In genomic region chr6:5471044-5471443, GRCh38 we compare ENCODE assay signal across 8 cellular contexts.
DNase-seq lines count a peak whose midpoint lies in the region; ATAC-seq and TF ChIP-seq lines count a peak whose summit lies in the region.

No MANE protein-coding gene starts in this region.

- H3K4me3 ChIP-seq in CD4-positive, CD25-positive, alpha-beta regulatory T cell (ENCODE audit: low read depth, low read length), result no peak overlapping the region
- H3K4me3 ChIP-seq in Loucy (ENCODE audit: low read length, poor library complexity, severe bottlenecking) (no peak overlapping the region), SJCRH30 (peak overlapping the region; percentile 42), vagina (no peak overlapping the region)

- intact Hi-C loops in activated naive CD4-positive, alpha-beta T cell treated with anti-CD3 and anti-CD28 coated beads for 36 hours (cut with micrococcal nuclease), result loop anchor here (1.0 to 10.0 kb wide), 6 partner anchors 61 to 1076 kb away; no protein-coding TSS in a partner anchor
- intact Hi-C loops in vagina (cut with DNase I), result no loop called here

- H3K36me3 Mint-ChIP-seq in CD4-positive, CD25-positive, alpha-beta regulatory T cell, result peaks cover 8% of the 10 kb centered on the region
- H3K36me3 Mint-ChIP-seq in activated naive CD4-positive, alpha-beta T cell treated with anti-CD3 and anti-CD28 coated beads for 36 hours (ENCODE audit: low read depth), result no peaks in the 10 kb centered on the region

- no peaks in the 10 kb centered on the region for H3F3A ChIP-seq in Loucy (ENCODE audit: low read depth)

- TF ChIP-seq CTCF in Loucy (conservative IDR thresholded peaks at IDR 0.05; ENCODE audit: low read length), result peak; percentile 94
- TF ChIP-seq CTCF in vagina (IDR thresholded peaks at IDR 0.05), result peak; percentile 11 to 43 (median 43)

- CTCF ChIA-PET in activated naive CD4-positive, alpha-beta T cell treated with anti-CD3 and anti-CD28 coated beads for 36 hours (lab: Charles Lee), result interaction anchor here (0.6 to 1.9 kb wide), 21 partner anchors 8 to 523 kb away, joined by 3 to 14 read pairs (median 4); no protein-coding TSS in a partner anchor

- no peaks in the 10 kb centered on the region for H3K36me3 ChIP-seq in CD4-positive, CD25-positive, alpha-beta regulatory T cell (ENCODE audit: control insufficient read depth, insufficient read depth, low read length)
- H3K36me3 ChIP-seq in Loucy (ENCODE audit: insufficient read depth, low read length) (no peaks in the 10 kb centered on the region), SJCRH30 (no peaks in the 10 kb centered on the region), vagina (no peaks in the 10 kb centered on the region)

- H3K27me3 Mint-ChIP-seq in CD4-positive, CD25-positive, alpha-beta regulatory T cell, result no peaks in the 10 kb centered on the region
- no peaks in the 10 kb centered on the region for H3K27me3 Mint-ChIP-seq in activated naive CD4-positive, alpha-beta T cell treated with anti-CD3 and anti-CD28 coated beads for 36 hours (ENCODE audit: low read depth)

- no peak overlapping the region for H3K4me2 ChIP-seq in Loucy (ENCODE audit: low read depth, low read length, poor library complexity, severe bottlenecking)

- no peaks in the 10 kb centered on the region for H3K9me2 ChIP-seq in Loucy (replicated peaks; ENCODE audit: low read depth, low read length)

- ATAC-seq in CD4-positive, CD25-positive, alpha-beta regulatory T cell (ENCODE audit: low read depth in 2 of 2), result peak; percentile 70 to 73
- peak; percentile 72 for ATAC-seq in GM21390 (IDR thresholded peaks at IDR 0.05; ENCODE audit: unreplicated experiment)

- H3K9ac ChIP-seq in Loucy (ENCODE audit: low read depth, low read length, poor library complexity, severe bottlenecking), result no peak overlapping the region

- H2AFZ ChIP-seq in Loucy (ENCODE audit: low read length), result no peak overlapping the region

- H3K27ac Mint-ChIP-seq in CD4-positive, CD25-positive, alpha-beta regulatory T cell, result no peak overlapping the region
- no peak overlapping the region for H3K27ac Mint-ChIP-seq in activated naive CD4-positive, alpha-beta T cell treated with anti-CD3 and anti-CD28 coated beads for 36 hours

- DNase-seq in CD4-positive, CD25-positive, alpha-beta regulatory T cell, result peak; percentile 7 to 84 (median 49)
- DNase-seq in SJCRH30 (peak; percentile 72 to 86), glomerular endothelial cell (ENCODE audit: extremely low read depth, low read depth, low spot score) (peak; percentile 16), pons (ENCODE audit: low spot score) (peak; percentile 73), vagina (ENCODE audit: extremely low spot score in 2 of 2) (no peak)
- DNase-seq in activated naive CD4-positive, alpha-beta T cell treated with anti-CD3 and anti-CD28 coated beads for 36 hours, result peak; percentile 79

- no peaks in the 10 kb centered on the region for H3K27me3 ChIP-seq in CD4-positive, CD25-positive, alpha-beta regulatory T cell (ENCODE audit: control insufficient read depth, insufficient read depth, low read length)
- H3K27me3 ChIP-seq in Loucy (ENCODE audit: insufficient read depth, low read length, poor library complexity, severe bottlenecking) (no peaks in the 10 kb centered on the region), SJCRH30 (no peaks in the 10 kb centered on the region), vagina (no peaks in the 10 kb centered on the region)

- no peak overlapping the region for H3K27ac ChIP-seq in CD4-positive, CD25-positive, alpha-beta regulatory T cell (ENCODE audit: insufficient read depth, low read length, poor library complexity, severe bottlenecking)
- H3K27ac ChIP-seq in SJCRH30, result peak overlapping the region; percentile 98
- no peak overlapping the region for H3K27ac ChIP-seq in vagina

- no peaks in the 10 kb centered on the region for H3K9me3 Mint-ChIP-seq in CD4-positive, CD25-positive, alpha-beta regulatory T cell
- H3K9me3 Mint-ChIP-seq in activated naive CD4-positive, alpha-beta T cell treated with anti-CD3 and anti-CD28 coated beads for 36 hours, result no peaks in the 10 kb centered on the region

- no peak overlapping the region for H3K4me3 Mint-ChIP-seq in CD4-positive, CD25-positive, alpha-beta regulatory T cell
- no peak overlapping the region for H3K4me3 Mint-ChIP-seq in activated naive CD4-positive, alpha-beta T cell treated with anti-CD3 and anti-CD28 coated beads for 36 hours

- no peak for TF ChIP-seq POLR2A in vagina (IDR thresholded peaks at IDR 0.05)

- H3K4me1 ChIP-seq in CD4-positive, CD25-positive, alpha-beta regulatory T cell (ENCODE audit: control insufficient read depth, insufficient read depth, low read length, poor library complexity, severe bottlenecking), result no peaks in the 10 kb centered on the region
- H3K4me1 ChIP-seq in Loucy (ENCODE audit: insufficient read depth, low read length, poor library complexity, severe bottlenecking) (peaks cover 13% of the 10 kb centered on the region), SJCRH30 (peaks cover 18% of the 10 kb centered on the region), vagina (no peaks in the 10 kb centered on the region)

- H3K79me2 ChIP-seq in Loucy (ENCODE audit: insufficient read depth, low read length), result no peaks in the 10 kb centered on the region

- no peaks in the 10 kb centered on the region for H4K20me1 ChIP-seq in Loucy (ENCODE audit: insufficient read depth, low read length, poor library complexity, severe bottlenecking)

- H3K9me3 ChIP-seq in CD4-positive, CD25-positive, alpha-beta regulatory T cell (ENCODE audit: control insufficient read depth in 2 of 2, low read length in 2 of 2), result no peaks in the 10 kb centered on the region
- H3K9me3 ChIP-seq in Loucy (ENCODE audit: insufficient read depth, low read depth, low read length), result no peaks in the 10 kb centered on the region
- H3K9me3 ChIP-seq in SJCRH30 (replicated peaks), result no peaks in the 10 kb centered on the region
- H3K9me3 ChIP-seq in vagina, result no peaks in the 10 kb centered on the region

- peaks cover 0 to 10% (median 5%) of the 10 kb centered on the region in 4 donors for H3K4me1 Mint-ChIP-seq in CD4-positive, CD25-positive, alpha-beta regulatory T cell
- peaks cover 11% of the 10 kb centered on the region for H3K4me1 Mint-ChIP-seq in activated naive CD4-positive, alpha-beta T cell treated with anti-CD3 and anti-CD28 coated beads for 36 hours (ENCODE audit: low read depth)

Comparison
In these comparisons a context has a peak if more than half of its experiments do, and no peak if none do; other contexts are left out.
1. DNase-seq: peak in CD4-positive, CD25-positive, alpha-beta regulatory T cell (3 of 3), SJCRH30 (2 of 2), activated naive CD4-positive, alpha-beta T cell treated with anti-CD3 and anti-CD28 coated beads for 36 hours (single experiment), glomerular endothelial cell (single experiment) and pons (single experiment); none in vagina (0 of 2).